Comparison of ENCODE assay signal across 12 cellular contexts in the genomic region with DNA sequence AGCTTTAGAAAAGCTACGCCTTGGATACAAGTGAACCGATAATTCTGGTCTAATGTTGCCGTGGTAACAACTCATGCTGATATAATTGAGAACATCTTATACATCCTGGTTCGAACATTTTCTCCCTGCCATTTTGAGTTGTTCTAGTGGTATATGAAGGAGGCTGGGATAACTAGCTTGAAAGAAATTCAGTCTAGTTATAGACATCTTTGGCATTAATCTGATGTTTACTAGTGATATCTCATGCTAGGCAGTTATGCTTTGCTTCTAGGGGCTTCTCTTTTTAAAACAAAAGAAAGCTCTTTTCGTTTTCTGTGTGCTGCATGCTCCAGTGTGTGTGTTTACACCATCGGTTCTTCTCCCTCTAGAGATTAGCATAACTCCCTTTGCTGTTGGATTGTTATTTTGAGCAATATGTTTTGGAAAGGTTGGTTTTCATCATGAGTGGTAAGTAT. TPM values are rescaled to one million over a fixed set of nuclear protein-coding genes. Genes with fewer than 3 reads are reported as not detected.
A peak's percentile ranks its signal among the peaks of the same experiment; 100 is the strongest.
DNase-seq lines count a peak whose midpoint lies in the region; ATAC-seq and TF ChIP-seq lines count a peak whose summit lies in the region.
"Had no signal": no experiment of that assay in that cellular context is flagged by ENCODE, and none has a peak within 500 bp of the region (broad histone marks: within the 10 kb centered on the region; RNA-seq: fewer than 3 reads in every experiment).

No MANE protein-coding gene starts in this region.

- no peak for DNase-seq in activated CD4-positive, alpha-beta T cell treated with anti-CD3 and anti-CD28 coated beads, Interleukin-2, amount 10 ng/mL, durations not matched to agents 7 days and 5 days
- no peak for DNase-seq in activated CD4-positive, alpha-beta T cell treated with anti-CD3 and anti-CD28 coated beads for 4 hours
- DNase-seq in NCI-H446 (lab: John Stamatoyannopoulos, UW): peak; percentile 64 to 80
- DNase-seq in astrocyte of the spinal cord (ENCODE audit: low read depth, low spot score): peak; percentile 36
- DNase-seq in progenitor cell of endocrine pancreas (ENCODE audit: low spot score, unreplicated experiment): no peak
- DNase-seq in CD1c-positive myeloid dendritic cell (ENCODE audit: extremely low spot score): no peak
- no peak for DNase-seq in H7
- DNase-seq: activated CD8-positive, alpha-beta memory T cell treated with anti-CD3 and anti-CD28 coated beads for 24 hours; AML-193; GOT3; kidney had no signal

- CTCF ChIA-PET in activated CD4-positive, alpha-beta T cell treated with anti-CD3 and anti-CD28 coated beads, Interleukin-2, amount 10 ng/mL, durations not matched to agents 7 days and 5 days (lab: Charles Lee): interaction anchor here (1.2 to 1.5 kb wide), 2 partner anchors 10 to 12 kb away, joined by 3 to 5 read pairs; no protein-coding TSS in a partner anchor

- H3K36me3 ChIP-seq in H7 (replicated peaks; ENCODE audit: control insufficient read depth, insufficient read depth, low read length): no peaks in the 10 kb centered on the region

- TF ChIP-seq CTCF in astrocyte of the spinal cord (IDR thresholded peaks at IDR 0.05; ENCODE audit: low read depth, low read length) (no peak), progenitor cell of endocrine pancreas (IDR thresholded peaks at IDR 0.05; ENCODE audit: unreplicated experiment) (no peak)

- ATAC-seq in GM21717 (IDR thresholded peaks at IDR 0.05; ENCODE audit: unreplicated experiment): no peak

- H3K4me3 ChIP-seq in astrocyte of the spinal cord (ENCODE audit: low read depth, low read length): peak overlapping the region; percentile 21
- H3K4me3 ChIP-seq in H7 (ENCODE audit: insufficient read depth, low read depth, low read length): no peak overlapping the region

- POLR2A ChIA-PET in activated CD4-positive, alpha-beta T cell treated with anti-CD3 and anti-CD28 coated beads, Interleukin-2, amount 10 ng/mL, durations not matched to agents 7 days and 5 days (lab: Charles Lee): interaction anchor here (1.2 kb wide), 1 partner anchor 21 kb away, joined by 4 read pairs; a partner anchor contains a TSS

- H3K27me3 Mint-ChIP-seq in activated CD4-positive, alpha-beta T cell treated with anti-CD3 and anti-CD28 coated beads, Interleukin-2, amount 10 ng/mL, durations not matched to agents 7 days and 5 days: no peaks in the 10 kb centered on the region
- H3K27me3 Mint-ChIP-seq in progenitor cell of endocrine pancreas: no peaks in the 10 kb centered on the region

- no peaks in the 10 kb centered on the region for H3K27me3 ChIP-seq in H7 (ENCODE audit: control insufficient read depth, insufficient read depth, low read length)

- H3K36me3 Mint-ChIP-seq in activated CD4-positive, alpha-beta T cell treated with anti-CD3 and anti-CD28 coated beads, Interleukin-2, amount 10 ng/mL, durations not matched to agents 7 days and 5 days (ENCODE audit: low read depth): peaks cover 34% of the 10 kb centered on the region
- H3K36me3 Mint-ChIP-seq in progenitor cell of endocrine pancreas (ENCODE audit: insufficient read depth): peaks cover 14% of the 10 kb centered on the region

- H3K27ac Mint-ChIP-seq in activated CD4-positive, alpha-beta T cell treated with anti-CD3 and anti-CD28 coated beads, Interleukin-2, amount 10 ng/mL, durations not matched to agents 7 days and 5 days: peak overlapping the region; percentile 39
- peak overlapping the region; percentile 14 for H3K27ac Mint-ChIP-seq in progenitor cell of endocrine pancreas

- in situ Hi-C loops in astrocyte of the spinal cord (cut with HindIII; ENCODE audit: low sequenced_read_pairs): no loop called here

- H3K4me1 Mint-ChIP-seq in activated CD4-positive, alpha-beta T cell treated with anti-CD3 and anti-CD28 coated beads, Interleukin-2, amount 10 ng/mL, durations not matched to agents 7 days and 5 days: peaks cover 67% of the 10 kb centered on the region
- peaks cover 14% of the 10 kb centered on the region for H3K4me1 Mint-ChIP-seq in progenitor cell of endocrine pancreas (ENCODE audit: low read depth)

- H3K9me3 Mint-ChIP-seq in activated CD4-positive, alpha-beta T cell treated with anti-CD3 and anti-CD28 coated beads, Interleukin-2, amount 10 ng/mL, durations not matched to agents 7 days and 5 days: peaks cover 3% of the 10 kb centered on the region
- H3K9me3 Mint-ChIP-seq in progenitor cell of endocrine pancreas (ENCODE audit: low read depth): peaks cover 12% of the 10 kb centered on the region

- peak overlapping the region; percentile 15 for H3K4me3 Mint-ChIP-seq in activated CD4-positive, alpha-beta T cell treated with anti-CD3 and anti-CD28 coated beads, Interleukin-2, amount 10 ng/mL, durations not matched to agents 7 days and 5 days
- H3K4me3 Mint-ChIP-seq in progenitor cell of endocrine pancreas (ENCODE audit: low read depth): no peak overlapping the region

RNA-seq across cellular contexts. Expression of a gene that starts 20.5 kb away (rescaled TPM):
- total RNA-seq in activated CD4-positive, alpha-beta T cell treated with anti-CD3 and anti-CD28 coated beads, Interleukin-2, amount 10 ng/mL, durations not matched to agents 7 days and 5 days: 100 to 1,000 TPM; 108 to 119 TPM
- 96.0 and 101 TPM in 2 replicates for total RNA-seq in progenitor cell of endocrine pancreas
- total RNA-seq in H7 (2014; rRNA removed; shearing (Covaris generic)): 16.6 and 21.1 TPM in 2 replicates

Comparison
In these comparisons a context has a peak if more than half of its experiments do, and no peak if none do; other contexts are left out.
1. DNase-seq: peak in NCI-H446 (2 of 2) and astrocyte of the spinal cord (single experiment); none in activated CD4-positive, alpha-beta T cell treated with anti-CD3 and anti-CD28 coated beads, Interleukin-2, amount 10 ng/mL, durations not matched to agents 7 days and 5 days (single experiment), activated CD4-positive, alpha-beta T cell treated with anti-CD3 and anti-CD28 coated beads for 4 hours (0 of 2), progenitor cell of endocrine pancreas (single experiment), CD1c-positive myeloid dendritic cell (single experiment) and H7 (single experiment).